In genomic region chr11:113022267-113022666, GRCh38 we compare ENCODE assay signal across 16 cellular contexts.
"Had no signal": no experiment of that assay in that cellular context is flagged by ENCODE, and none has a peak within 500 bp of the region (broad histone marks: within the 10 kb centered on the region; RNA-seq: fewer than 3 reads in every experiment).

No MANE protein-coding gene starts in this region.

- H3K9me3 ChIP-seq: breast epithelium, mucosa of descending colon, pancreas, tibial nerve, vagina had no signal

- ATAC-seq: activated T-helper 17 cell treated with anti-CD3 and anti-CD28 coated beads, Interleukin-2, amount 50 U/mL, for 72 hours; mucosa of descending colon; naive thymus-derived CD8-positive, alpha-beta T cell; pancreas had no signal

- H3K4me3 Mint-ChIP-seq: activated T-helper 17 cell treated with anti-CD3 and anti-CD28 coated beads, Interleukin-2, amount 50 U/mL, for 72 hours; naive thymus-derived CD8-positive, alpha-beta T cell had no signal

- H3K4me3 ChIP-seq: breast epithelium, mucosa of descending colon, pancreas, skin epidermis, tibial nerve, vagina had no signal

- H3K4me1 Mint-ChIP-seq: activated T-helper 17 cell treated with anti-CD3 and anti-CD28 coated beads, Interleukin-2, amount 50 U/mL, for 72 hours; naive thymus-derived CD8-positive, alpha-beta T cell had no signal

- H3K9me3 Mint-ChIP-seq: activated T-helper 17 cell treated with anti-CD3 and anti-CD28 coated beads, Interleukin-2, amount 50 U/mL, for 72 hours; naive thymus-derived CD8-positive, alpha-beta T cell had no signal

- DNase-seq: activated CD4-positive, CD25-positive, alpha-beta regulatory T cell treated with anti-CD3 and anti-CD28 coated beads, Interleukin-2, amount 50 U/mL, for 72 hours; activated naive CD4-positive, alpha-beta T cell treated with Interleukin-2 at 50 U/mL for 16 hours; aorta; cerebellar nuclear complex; effector CD8-positive, alpha-beta T cell; islet precursor cell; mucosa of descending colon; naive thymus-derived CD8-positive, alpha-beta T cell; pancreas; stimulated activated CD4-positive, alpha-beta T cell treated with anti-CD3 and anti-CD28 coated beads, Interleukin-4, amount 100 ng/mL, for 24 hours; stimulated activated naive CD4-positive, alpha-beta T cell had no signal

- H3K36me3 ChIP-seq: breast epithelium, pancreas, tibial nerve, vagina had no signal

- H3K27me3 ChIP-seq: breast epithelium, tibial nerve, vagina had no signal

- H3K27ac Mint-ChIP-seq: activated T-helper 17 cell treated with anti-CD3 and anti-CD28 coated beads, Interleukin-2, amount 50 U/mL, for 72 hours; naive thymus-derived CD8-positive, alpha-beta T cell had no signal

- H3K27ac ChIP-seq: breast epithelium, pancreas, skin epidermis, tibial nerve, vagina had no signal

- H3K4me1 ChIP-seq: breast epithelium, pancreas, tibial nerve, vagina had no signal

- H3K36me3 Mint-ChIP-seq: naive thymus-derived CD8-positive, alpha-beta T cell had no signal
